ENCODE assay signal across 8 cellular contexts in genomic region chr22:18024276-18024939, GRCh38. TPM values are rescaled to one million over a fixed set of nuclear protein-coding genes. Genes with fewer than 3 reads are reported as not detected.
A peak's percentile ranks its signal among the peaks of the same experiment; 100 is the strongest.
DNase-seq lines count a peak whose midpoint lies in the region; ATAC-seq and TF ChIP-seq lines count a peak whose summit lies in the region.

MICAL3 (minus strand) TSS chr22:18024561; CDS start chr22:17906812, 117,749 bp downstream.

- CTCF ChIA-PET in activated naive CD4-positive, alpha-beta T cell treated with anti-CD3 and anti-CD28 coated beads for 36 hours (lab: Charles Lee) = interaction anchor here (0.6 to 2.4 kb wide), 9 partner anchors 9 to 196 kb away, joined by 3 to 10 read pairs (median 4); no protein-coding TSS in a partner anchor

- H3K27ac ChIP-seq in SJCRH30 = no peak within 1 kb of the TSS
- H3K27ac ChIP-seq in neural cell (ENCODE audit: low read length) = peak within 1 kb of the TSS; percentile 93
- H3K27ac ChIP-seq in substantia nigra (ENCODE audit: low read depth, low read length, poor library complexity, severe bottlenecking) = peak within 1 kb of the TSS; percentile 90

- no peaks in the 10 kb centered on the region for H4K20me1 ChIP-seq in neural cell (ENCODE audit: insufficient read depth)

- ATAC-seq in HG02623 (IDR thresholded peaks at IDR 0.05; ENCODE audit: unreplicated experiment) = no peak

- H3K4me3 ChIP-seq in SJCRH30 (peak within 1 kb of the TSS; percentile 54), neural cell (ENCODE audit: low read length) (peak within 1 kb of the TSS; percentile 93)

- no peaks in the 10 kb centered on the region for H3K36me3 Mint-ChIP-seq in activated naive CD4-positive, alpha-beta T cell treated with anti-CD3 and anti-CD28 coated beads for 36 hours (ENCODE audit: low read depth)

- H3K27me3 ChIP-seq in SJCRH30 (0 out of 2 replicates have a peak, but pooled peaks cover 3% of the 10 kb centered on the region), neural cell (ENCODE audit: insufficient read depth, low read depth, low read length) (peaks cover 16% of the 10 kb centered on the region)

- H3K9me3 Mint-ChIP-seq in activated naive CD4-positive, alpha-beta T cell treated with anti-CD3 and anti-CD28 coated beads for 36 hours = no peaks in the 10 kb centered on the region

- peak; percentile 72 for TF ChIP-seq RAD21 in neural cell (conservative IDR thresholded peaks at IDR 0.05)

- peak; percentile 88 for TF ChIP-seq CTCF in neural cell (IDR thresholded peaks at IDR 0.05; ENCODE audit: poor library complexity, severe bottlenecking)

- no peak for TF ChIP-seq EP300 in neural cell (conservative IDR thresholded peaks at IDR 0.05; ENCODE audit: poor library complexity, severe bottlenecking)

- H3K4me1 Mint-ChIP-seq in activated naive CD4-positive, alpha-beta T cell treated with anti-CD3 and anti-CD28 coated beads for 36 hours (ENCODE audit: low read depth) = peaks cover 10% of the 10 kb centered on the region

- peak within 1 kb of the TSS; percentile 83 for H2AFZ ChIP-seq in neural cell (ENCODE audit: low read depth, low read length)

- peaks cover 27% of the 10 kb centered on the region for H3K27me3 Mint-ChIP-seq in activated naive CD4-positive, alpha-beta T cell treated with anti-CD3 and anti-CD28 coated beads for 36 hours (ENCODE audit: low read depth)

- intact Hi-C loops in activated naive CD4-positive, alpha-beta T cell treated with anti-CD3 and anti-CD28 coated beads for 36 hours (cut with micrococcal nuclease) = loop anchor here (5.0 to 10.0 kb wide), 2 partner anchors 53 to 130 kb away; partner anchors contain the start of gene PEX26

- H3K79me2 ChIP-seq in neural cell (replicated peaks; ENCODE audit: insufficient read depth, low read length) = peaks cover 20% of the 10 kb centered on the region

- peak within 1 kb of the TSS; percentile 84 for H3K4me3 Mint-ChIP-seq in activated naive CD4-positive, alpha-beta T cell treated with anti-CD3 and anti-CD28 coated beads for 36 hours

- H3K4me2 ChIP-seq in neural cell (ENCODE audit: low read length) = peak within 1 kb of the TSS; percentile 81

- H3K36me3 ChIP-seq in SJCRH30 = no peaks in the 10 kb centered on the region
- H3K36me3 ChIP-seq in neural cell (ENCODE audit: insufficient read depth, low read length) = peaks cover 6% of the 10 kb centered on the region

- DNase-seq in Daoy (ENCODE audit: low read depth) (peak; percentile 83), HPDE6-E6E7 (ENCODE audit: extremely low spot score) (peak; percentile 79), SJCRH30 (peak; percentile 50 to 71), foreskin melanocyte (peak; percentile 64), substantia nigra (lab: John Stamatoyannopoulos, UW) (peak in 44 of 49 donors; percentile 12 to 84 (median 53))
- DNase-seq in activated naive CD4-positive, alpha-beta T cell treated with anti-CD3 and anti-CD28 coated beads for 36 hours = peak; percentile 63

- H3K27ac Mint-ChIP-seq in activated naive CD4-positive, alpha-beta T cell treated with anti-CD3 and anti-CD28 coated beads for 36 hours = no peak within 1 kb of the TSS

- no peaks in the 10 kb centered on the region for H3F3A ChIP-seq in neural cell (ENCODE audit: insufficient read depth, low read length, poor library complexity, severe bottlenecking)

- H3K9me3 ChIP-seq in SJCRH30 (replicated peaks) = no peaks in the 10 kb centered on the region
- H3K9me3 ChIP-seq in neural cell (ENCODE audit: low read length) = no peaks in the 10 kb centered on the region

- peak within 1 kb of the TSS; percentile 96 for H3K9ac ChIP-seq in neural cell (ENCODE audit: low read length)

- H3K9me2 ChIP-seq in neural cell (ENCODE audit: insufficient read depth, low read length) = no peaks in the 10 kb centered on the region

- no peaks in the 10 kb centered on the region for H3K4me1 ChIP-seq in SJCRH30

TF ChIP-seq in neural cell, 6 proteins besides CTCF, POLR2A, EP300 and RAD21:
- peak; percentile 78 for TF ChIP-seq POLR2AphosphoS5 (IDR thresholded peaks at IDR 0.05)
- peak; percentile 78 for TF ChIP-seq SMC3 (conservative IDR thresholded peaks at IDR 0.05; ENCODE audit: poor library complexity)
- no peak for TF ChIP-seq EZH2 (IDR thresholded peaks at IDR 0.05; ENCODE audit: borderline replicate concordance, insufficient read depth, low read length, poor library complexity, severe bottlenecking)
- TF ChIP-seq MXI1 (conservative IDR thresholded peaks at IDR 0.05; ENCODE audit: poor library complexity, severe bottlenecking) = peak; percentile 66
- no peak for TF ChIP-seq TAF1 (IDR thresholded peaks at IDR 0.05; ENCODE audit: low read depth)
- peak; percentile 21 for TF ChIP-seq REST (IDR thresholded peaks at IDR 0.05; ENCODE audit: borderline replicate concordance)

RNA-seq across cellular contexts. Expression of gene MICAL3, which starts in this region (rescaled TPM):
- 15.4 and 26.2 TPM in 2 replicates for total RNA-seq in Daoy (2014; rRNA removed; shearing (Covaris generic))
- total RNA-seq in SJCRH30 (2014; rRNA removed; shearing (Covaris generic)) = 21.9 and 26.1 TPM in 2 replicates
- 10 to 100 TPM; 21.0 to 25.8 TPM for total RNA-seq in activated naive CD4-positive, alpha-beta T cell treated with anti-CD3 and anti-CD28 coated beads for 36 hours
- polyA plus RNA-seq in neural cell = 28.1 and 30.4 TPM in 2 replicates
- 83.8 and 92.1 TPM in 2 replicates for polyA minus RNA-seq in neural cell
